Comparison of ENCODE assay signal across 8 cellular contexts in genomic region chr19:53908106-53908932, GRCh38. TPM values are rescaled to one million over a fixed set of nuclear protein-coding genes. Genes with fewer than 3 reads are reported as not detected.
DNase-seq lines count a peak whose midpoint lies in the region; ATAC-seq and TF ChIP-seq lines count a peak whose summit lies in the region.

No MANE protein-coding gene starts in this region.

- no peaks in the 10 kb centered on the region for H3K9me3 ChIP-seq in mucosa of descending colon

- no peak for TF ChIP-seq CTCF in mucosa of descending colon (IDR thresholded peaks at IDR 0.05)

- no peaks in the 10 kb centered on the region for H3K36me3 Mint-ChIP-seq in dendritic cell treated with granulocyte-macrophage colony-stimulating factor and Interleukin-4, amounts not matched to agents 40 ng/mL and 50 ng/mL, for 4 days (ENCODE audit: low read depth)

- peaks cover 2% of the 10 kb centered on the region for H3K4me1 ChIP-seq in mucosa of descending colon (ENCODE audit: low read depth)

- no peak overlapping the region for H3K27ac Mint-ChIP-seq in dendritic cell treated with granulocyte-macrophage colony-stimulating factor and Interleukin-4, amounts not matched to agents 40 ng/mL and 50 ng/mL, for 4 days

- H3K9me3 Mint-ChIP-seq in dendritic cell treated with granulocyte-macrophage colony-stimulating factor and Interleukin-4, amounts not matched to agents 40 ng/mL and 50 ng/mL, for 4 days, result no peaks in the 10 kb centered on the region

- intact Hi-C loops in dendritic cell treated with granulocyte-macrophage colony-stimulating factor and Interleukin-4, amounts not matched to agents 40 ng/mL and 50 ng/mL, for 4 days (cut with micrococcal nuclease), result loop anchor here (10.0 kb wide), 1 partner anchor 116 kb away; no protein-coding TSS in a partner anchor
- intact Hi-C loops in mucosa of descending colon (cut with DNase I, micrococcal nuclease), result no loop called here

- H3K4me3 Mint-ChIP-seq in dendritic cell treated with granulocyte-macrophage colony-stimulating factor and Interleukin-4, amounts not matched to agents 40 ng/mL and 50 ng/mL, for 4 days, result peak overlapping the region; percentile 1

- peaks cover 42% of the 10 kb centered on the region for H3K4me1 Mint-ChIP-seq in dendritic cell treated with granulocyte-macrophage colony-stimulating factor and Interleukin-4, amounts not matched to agents 40 ng/mL and 50 ng/mL, for 4 days (ENCODE audit: low read depth)

- no peaks in the 10 kb centered on the region for H3K36me3 ChIP-seq in mucosa of descending colon (ENCODE audit: low read depth)

- ATAC-seq in mucosa of descending colon, result peak; percentile 69

- DNase-seq in Ammon's horn (ENCODE audit: low spot score) (peak; percentile 95), HUDEP-2 (lab: John Stamatoyannopoulos, UW; ENCODE audit: unreplicated experiment in 76 of 76) (peak in 39 of 76 experiments; percentile 1 to 45 (median 26)), mucosa of descending colon (peak; percentile 25 to 46 (median 42)), stromal cell of bone marrow (ENCODE audit: low read depth) (peak; percentile 6), HuH-7.5 (ENCODE audit: low spot score) (no peak), kidney glomerular epithelial cell (lab: John Stamatoyannopoulos, UW) (no peak)
- peak; percentile 19 to 25 for DNase-seq in activated CD4-positive, alpha-beta T cell treated with anti-CD3 and anti-CD28 coated beads, Interleukin-2, amount 50 U/mL, for 4 hours

- peaks cover 87% of the 10 kb centered on the region for H3K27me3 Mint-ChIP-seq in dendritic cell treated with granulocyte-macrophage colony-stimulating factor and Interleukin-4, amounts not matched to agents 40 ng/mL and 50 ng/mL, for 4 days

- no peak overlapping the region for H3K4me3 ChIP-seq in mucosa of descending colon

RNA-seq across cellular contexts. Expression of gene CACNG7, which starts 0.8 kb away (rescaled TPM):
- total RNA-seq in mucosa of descending colon, result under 1 TPM in 1 of 3 donors, not detected in 2; 0.54 TPM

RNA-seq across cellular contexts. Expression of gene PRKCG, which starts 26.3 kb away (rescaled TPM):
- under 1 TPM in 2 of 3 donors, not detected in 1; 0.09 to 0.35 TPM for total RNA-seq in mucosa of descending colon

RNA-seq across cellular contexts. Expression of gene MYADM, which starts 40.6 kb away (rescaled TPM):
- total RNA-seq in mucosa of descending colon, result 100 to 1,000 TPM in 1 of 3 donors, 10 to 100 TPM in 2; 47.0 to 193 (median 67.7) TPM

RNA-seq across cellular contexts. Expression of gene CACNG8, which starts 54.4 kb away (rescaled TPM):
- under 1 TPM in 2 of 3 donors, not detected in 1; 0.07 to 0.09 TPM for total RNA-seq in mucosa of descending colon

Comparison
In these comparisons a context has a peak if more than half of its experiments do, and no peak if none do; other contexts are left out.
1. DNase-seq: peak in Ammon's horn (single experiment), HUDEP-2 (39 of 76), activated CD4-positive, alpha-beta T cell treated with anti-CD3 and anti-CD28 coated beads, Interleukin-2, amount 50 U/mL, for 4 hours (2 of 2), mucosa of descending colon (3 of 3) and stromal cell of bone marrow (single experiment); none in HuH-7.5 (single experiment) and kidney glomerular epithelial cell (single experiment).